In genomic region chr6:1390071-1390804, GRCh38 we compare ENCODE assay signal across 8 cellular contexts. TPM values are rescaled to one million over a fixed set of nuclear protein-coding genes. Genes with fewer than 3 reads are reported as not detected.
DNase-seq lines count a peak whose midpoint lies in the region; ATAC-seq, FAIRE-seq and TF ChIP-seq lines count a peak whose summit lies in the region.

No MANE protein-coding gene starts in this region.

- peak overlapping the region; percentile 85 for H3K4me3 ChIP-seq in A549
- H3K4me3 ChIP-seq in HEK293 (ENCODE audit: low read depth, low read length), result peak overlapping the region; percentile 68
- H3K4me3 ChIP-seq in subcutaneous abdominal adipose tissue (ENCODE audit: low read depth in 1 of 5, low read length in 5 of 5), result peak overlapping the region in 4 of 5 donors; percentile 58 to 69 (median 59)

- H3K9me3 ChIP-seq in A549 (no peaks in the 10 kb centered on the region), HEK293 (ENCODE audit: control insufficient read depth, insufficient read depth, low read depth, low read length) (no peaks in the 10 kb centered on the region), subcutaneous abdominal adipose tissue (ENCODE audit: control insufficient read depth in 5 of 5, low read length in 5 of 5) (no peaks in the 10 kb centered on the region)

- TF ChIP-seq POLR2A in A549 (IDR thresholded peaks at IDR 0.05; ENCODE audit: low read length), result no peak

- peak in 1 of 2 experiments; percentile 33 for DNase-seq in A549 (ENCODE audit: low read depth in 1 of 2, low spot score in 1 of 2)
- DNase-seq in astrocyte of the hippocampus (ENCODE audit: low read depth, low spot score), result peak; percentile 61
- peak; percentile 37 for DNase-seq in kidney tubule cell (ENCODE audit: low spot score)

- peaks cover 26 to 78% (median 57%) of the 10 kb centered on the region in 5 donors for H3K27me3 ChIP-seq in subcutaneous abdominal adipose tissue (ENCODE audit: control insufficient read depth in 5 of 5, insufficient read depth in 4 of 5, low read length in 5 of 5)

- no CpG with 5 or more reads among the region's 92 CpGs for WGBS in A549 (ENCODE audit: missing lambda C conversion rate)

- CTCF ChIA-PET in A549 (lab: Yijun Ruan, JAX) (interaction anchor here (1.2 to 2.4 kb wide), 7 partner anchors 9 to 668 kb away, joined by 3 to 16 read pairs (median 4); no protein-coding TSS in a partner anchor), HEK293 (lab: Yijun Ruan, JAX) (interaction anchor here (0.6 to 1.5 kb wide), 5 partner anchors 34 to 836 kb away, joined by 3 to 5 read pairs (median 3); no protein-coding TSS in a partner anchor)

- no peak for TF ChIP-seq CTCF in A549 (IDR thresholded peaks at IDR 0.05)
- peak; percentile 63 for TF ChIP-seq CTCF in HEK293 (tag by site-specific recombination; IDR thresholded peaks at IDR 0.05)

- POLR2A ChIA-PET in A549 (lab: Yijun Ruan, JAX) (interaction anchor here (1.0 kb wide), 1 partner anchor 87 kb away, joined by 5 read pairs; no protein-coding TSS in a partner anchor), HEK293 (lab: Yijun Ruan, JAX) (no interaction called here)

- peak overlapping the region; percentile 88 for H3K4me2 ChIP-seq in A549

- no peak for FAIRE-seq in A549 (lab: Jason Lieb, UNC)

- ATAC-seq in A549 (peak; percentile 54 to 65), GM19395 (IDR thresholded peaks at IDR 0.05; ENCODE audit: unreplicated experiment) (no peak), GM19324 (IDR thresholded peaks at IDR 0.05; ENCODE audit: low FRiP score, unreplicated experiment) (no peak), HG02610 (IDR thresholded peaks at IDR 0.05; ENCODE audit: unreplicated experiment) (no peak)

- peak overlapping the region; percentile 92 to 93 for H3K27ac ChIP-seq in A549
- peak overlapping the region; percentile 97 for H3K27ac ChIP-seq in HEK293 (ENCODE audit: extremely low read depth, low read depth, low read length)
- H3K27ac ChIP-seq in subcutaneous abdominal adipose tissue (ENCODE audit: low read depth, low read length), result no peak overlapping the region

- H3K4me1 ChIP-seq in A549, result peaks cover 11% of the 10 kb centered on the region; the same call in 1 of the 3 replicates
- H3K4me1 ChIP-seq in HEK293 (ENCODE audit: control insufficient read depth, insufficient read depth, low read length), result peaks cover 20% of the 10 kb centered on the region
- H3K4me1 ChIP-seq in subcutaneous abdominal adipose tissue (ENCODE audit: control insufficient read depth in 5 of 5, insufficient read depth in 5 of 5, low read length in 5 of 5), result peaks cover 3 to 32% (median 22%) of the 10 kb centered on the region in 5 donors

- TF ChIP-seq RAD21 in A549 (conservative IDR thresholded peaks at IDR 0.05 in 1 of 2, IDR thresholded peaks at IDR 0.05 in 1 of 2), result no peak

- no peak for TF ChIP-seq EP300 in A549 (IDR thresholded peaks at IDR 0.05)

- H3K36me3 ChIP-seq in HEK293 (ENCODE audit: control insufficient read depth in 2 of 2, insufficient read depth in 1 of 2, low read length in 2 of 2), result peaks cover 4 to 29% of the 10 kb centered on the region in 2 experiments
- H3K36me3 ChIP-seq in subcutaneous abdominal adipose tissue (ENCODE audit: control insufficient read depth in 5 of 5, insufficient read depth in 5 of 5, low read length in 5 of 5), result no peaks in the 10 kb centered on the region

- no peak overlapping the region for H3K9ac ChIP-seq in subcutaneous abdominal adipose tissue (ENCODE audit: low read length in 5 of 5)

TF ChIP-seq in A549, 52 proteins besides CTCF, POLR2A, EP300 and RAD21 (continues in another document):
- TF ChIP-seq ATOH8 (CRISPR knock-in tag; IDR thresholded peaks at IDR 0.05; ENCODE audit: low read depth), result no peak
- TF ChIP-seq EHMT2 (IDR thresholded peaks at IDR 0.05; ENCODE audit: low read depth), result no peak
- no peak for TF ChIP-seq PHF8 (IDR thresholded peaks at IDR 0.05; ENCODE audit: borderline replicate concordance, low read depth)
- no peak for TF ChIP-seq REST (IDR thresholded peaks at IDR 0.05)
- no peak for TF ChIP-seq NFE2L2 (conservative IDR thresholded peaks at IDR 0.05; ENCODE audit: low read length)
- no peak for TF ChIP-seq CBX2 (IDR thresholded peaks at IDR 0.05; ENCODE audit: borderline replicate concordance, low read depth)

TF ChIP-seq in HEK293, 187 proteins besides CTCF, POLR2A, EP300 and RAD21 (continues in another document):
- 0 out of 2 replicates have a peak, but pooled peaks have one; percentile 33 for TF ChIP-seq ZNF561 (tag by site-specific recombination; IDR thresholded peaks at IDR 0.05; ENCODE audit: borderline replicate concordance)
- no peak for TF ChIP-seq ZNF274 (IDR thresholded peaks at IDR 0.05; ENCODE audit: low read length)
- TF ChIP-seq ZNF274 (tag by site-specific recombination; IDR thresholded peaks at IDR 0.05; ENCODE audit: borderline replicate concordance), result no peak
- TF ChIP-seq ZNF449 (tag by site-specific recombination; IDR thresholded peaks at IDR 0.05), result peak; percentile 39; the same call in 1 of the 2 replicates
- TF ChIP-seq ZNF660 (tag by site-specific recombination; IDR thresholded peaks at IDR 0.05), result no peak
- TF ChIP-seq ZNF175 (tag by site-specific recombination; IDR thresholded peaks at IDR 0.05), result no peak
- no peak for TF ChIP-seq ZBTB49 (tag by site-specific recombination; IDR thresholded peaks at IDR 0.05; ENCODE audit: low read depth)
- peak; percentile 38; the same call in 1 of the 2 replicates for TF ChIP-seq ZEB2 (tag by site-specific recombination; IDR thresholded peaks at IDR 0.05)
- TF ChIP-seq, protein P1, sequence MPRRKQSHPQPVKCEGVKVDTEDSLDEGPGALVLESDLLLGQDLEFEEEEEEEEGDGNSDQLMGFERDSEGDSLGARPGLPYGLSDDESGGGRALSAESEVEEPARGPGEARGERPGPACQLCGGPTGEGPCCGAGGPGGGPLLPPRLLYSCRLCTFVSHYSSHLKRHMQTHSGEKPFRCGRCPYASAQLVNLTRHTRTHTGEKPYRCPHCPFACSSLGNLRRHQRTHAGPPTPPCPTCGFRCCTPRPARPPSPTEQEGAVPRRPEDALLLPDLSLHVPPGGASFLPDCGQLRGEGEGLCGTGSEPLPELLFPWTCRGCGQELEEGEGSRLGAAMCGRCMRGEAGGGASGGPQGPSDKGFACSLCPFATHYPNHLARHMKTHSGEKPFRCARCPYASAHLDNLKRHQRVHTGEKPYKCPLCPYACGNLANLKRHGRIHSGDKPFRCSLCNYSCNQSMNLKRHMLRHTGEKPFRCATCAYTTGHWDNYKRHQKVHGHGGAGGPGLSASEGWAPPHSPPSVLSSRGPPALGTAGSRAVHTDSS (tag by site-specific recombination; IDR thresholded peaks at IDR 0.05), result 0 out of 2 replicates have a peak, but pooled peaks have one; percentile 9
- no peak for TF ChIP-seq ZNF521 (tag by site-specific recombination; IDR thresholded peaks at IDR 0.05)
- peak; percentile 95 for TF ChIP-seq ZNF335 (tag by site-specific recombination; conservative IDR thresholded peaks at IDR 0.05)
- TF ChIP-seq ZBTB17 (tag by site-specific recombination; IDR thresholded peaks at IDR 0.05), result peak; percentile 58
- TF ChIP-seq ZNF549 (tag by site-specific recombination; IDR thresholded peaks at IDR 0.05), result no peak

RNA-seq across cellular contexts. Expression of gene FOXF2, which starts 0.9 kb away (rescaled TPM):
- polyA plus RNA-seq in A549 (2011; rRNA removed) (6.6 and 8.3 TPM in 2 replicates), A549 (2017; fragmentation: RNase III; extraction: RNeasy Plus Mini Kit Qiagen cat#74134 plus additional on column Dnase treatment) (12.3 to 12.4 TPM (median 12.3 TPM) in 3 replicates)
- polyA plus RNA-seq in A549 (2012; cell fraction: cytosol; rRNA removed), result 10.3 and 14.6 TPM in 2 replicates
- polyA plus RNA-seq in A549 (2012; cell fraction: nucleus; rRNA removed), result 7.1 and 10.1 TPM in 2 replicates
- polyA minus RNA-seq in A549 (2011; rRNA and poly(A)+ RNA removed), result 5.3 and 6.5 TPM in 2 replicates

Comparison
In these comparisons a context has a peak if more than half of its experiments do, and no peak if none do; other contexts are left out.
1. ATAC-seq: peak in A549 (2 of 2); none in GM19395 (single experiment), GM19324 (single experiment) and HG02610 (single experiment).
2. Of the 5 proteins assayed by ChIP-seq in both HEK293 and A549: peak only in HEK293: CTCF; only in A549: none; in both: none; in neither: 4.
3. Peak in every context shown above with its lines, with median percentiles within 50 percentile points of each other: H3K4me3 ChIP-seq.